20 cellular contexts compared by ENCODE assay signal in the genomic region with DNA sequence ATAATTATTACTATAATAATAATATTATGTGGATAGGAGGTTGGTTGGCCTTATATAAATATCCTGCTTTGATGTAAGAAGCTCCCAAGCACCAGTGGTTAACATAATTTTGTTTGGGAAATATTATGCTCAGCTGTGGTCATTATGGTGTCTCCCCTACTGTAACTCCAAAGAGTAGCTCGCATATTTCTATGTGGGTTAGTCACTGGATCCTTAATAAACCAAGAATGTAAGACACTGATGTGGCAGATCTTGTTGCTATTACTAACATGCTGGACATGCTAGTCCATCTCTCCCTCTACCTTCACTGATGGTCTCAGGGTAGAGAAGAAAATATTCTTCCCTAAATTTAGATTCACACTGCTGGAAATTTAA.
DNase-seq lines count a peak whose midpoint lies in the region; ATAC-seq and TF ChIP-seq lines count a peak whose summit lies in the region.
"Had no signal": no experiment of that assay in that cellular context is flagged by ENCODE, and none has a peak within 500 bp of the region (broad histone marks: within the 10 kb centered on the region; RNA-seq: fewer than 3 reads in every experiment).

No MANE protein-coding gene starts in this region.

- peaks cover 32% of the 10 kb centered on the region for H3K4me1 Mint-ChIP-seq in GM23338
- H3K4me1 Mint-ChIP-seq in osteocyte (ENCODE audit: unreplicated experiment) = peaks cover 30% of the 10 kb centered on the region
- H3K4me1 Mint-ChIP-seq: CD8-positive, alpha-beta memory T cell had no signal

- no peaks in the 10 kb centered on the region for H3K9me3 Mint-ChIP-seq in GM23338
- no peaks in the 10 kb centered on the region for H3K9me3 Mint-ChIP-seq in osteocyte (ENCODE audit: unreplicated experiment)
- H3K9me3 Mint-ChIP-seq: activated CD4-positive, alpha-beta memory T cell treated with anti-CD3 and anti-CD28 coated beads for 36 hours; activated naive CD4-positive, alpha-beta T cell treated with anti-CD3 and anti-CD28 coated beads, Interleukin-2, amount 50 U/mL, for 72 hours; activated T-cell treated with anti-CD3 and anti-CD28 coated beads, Interleukin-2, amount 50 U/mL, for 24 hours; nephron progenitor cell had no signal

- no peaks in the 10 kb centered on the region for H3K9me2 ChIP-seq in GM23338 (ENCODE audit: insufficient read depth)

- H2AFZ ChIP-seq in GM23338 = no peak overlapping the region
- H2AFZ ChIP-seq: PC-9 had no signal

- H3K79me2 ChIP-seq in GM23338 (replicated peaks; ENCODE audit: insufficient read depth) = no peaks in the 10 kb centered on the region

- H3K27ac ChIP-seq in GM23338 (ENCODE audit: low read depth) = no peak overlapping the region
- H3K27ac ChIP-seq: lower lobe of right lung, PC-9 had no signal

- no peak overlapping the region for H3K27ac Mint-ChIP-seq in GM23338
- no peak overlapping the region for H3K27ac Mint-ChIP-seq in osteocyte (ENCODE audit: unreplicated experiment)
- H3K27ac Mint-ChIP-seq: activated CD4-positive, alpha-beta memory T cell treated with anti-CD3 and anti-CD28 coated beads for 36 hours; activated naive CD4-positive, alpha-beta T cell treated with anti-CD3 and anti-CD28 coated beads, Interleukin-2, amount 50 U/mL, for 72 hours; activated T-cell treated with anti-CD3 and anti-CD28 coated beads, Interleukin-2, amount 50 U/mL, for 24 hours; CD8-positive, alpha-beta memory T cell had no signal

- H3F3A ChIP-seq in GM23338 (replicated peaks; ENCODE audit: low read depth) = no peaks in the 10 kb centered on the region

- ATAC-seq in GM23338 = no peak
- peak; percentile 80 for ATAC-seq in SK-N-SH treated with all-trans-retinoic acid at 6 μM for 48 hours
- no peak for ATAC-seq in GM18517 (IDR thresholded peaks at IDR 0.05; ENCODE audit: unreplicated experiment)
- ATAC-seq: activated naive CD4-positive, alpha-beta T cell treated with anti-CD3 and anti-CD28 coated beads, Interleukin-2, amount 50 U/mL, for 72 hours; lower lobe of right lung had no signal

- H3K36me3 ChIP-seq in GM23338 (ENCODE audit: insufficient read depth) = no peaks in the 10 kb centered on the region
- H3K36me3 ChIP-seq: lower lobe of right lung, MG63 had no signal

- peak; percentile 23 for DNase-seq in A172 (ENCODE audit: low spot score)
- DNase-seq in GM23338 (ENCODE audit: low spot score) = no peak
- DNase-seq in fibroblast of villous mesenchyme (ENCODE audit: low read depth) = peak; percentile 38
- DNase-seq in ACHN = no peak
- no peak for DNase-seq in osteocyte (ENCODE audit: extremely low spot score, unreplicated experiment)
- DNase-seq in GM13977 (ENCODE audit: low spot score) = no peak
- DNase-seq: activated CD4-positive, alpha-beta memory T cell treated with anti-CD3 and anti-CD28 coated beads for 36 hours; activated T-cell treated with anti-CD3 and anti-CD28 coated beads, Interleukin-2, amount 50 U/mL, for 24 hours; CD8-positive, alpha-beta memory T cell; effector memory CD4-positive, alpha-beta T cell; lower lobe of right lung; MG63; NCI-H2029; NCI-H526; PC-9; SW 1271 had no signal

- 0 out of 2 replicates have a peak overlapping the region, but pooled peaks have one; percentile 12 for H3K4me2 ChIP-seq in GM23338
- H3K4me2 ChIP-seq: PC-9 had no signal

- H3K4me1 ChIP-seq in GM23338 (ENCODE audit: insufficient read depth) = peaks cover 8% of the 10 kb centered on the region; the same call in 1 of the 2 replicates
- H3K4me1 ChIP-seq: lower lobe of right lung had no signal

- H3K4me3 Mint-ChIP-seq in GM23338 (no peak overlapping the region), osteocyte (ENCODE audit: unreplicated experiment) (no peak overlapping the region)
- H3K4me3 Mint-ChIP-seq: activated CD4-positive, alpha-beta memory T cell treated with anti-CD3 and anti-CD28 coated beads for 36 hours; activated T-cell treated with anti-CD3 and anti-CD28 coated beads, Interleukin-2, amount 50 U/mL, for 24 hours; CD8-positive, alpha-beta memory T cell had no signal

- no peaks in the 10 kb centered on the region for H3K36me3 Mint-ChIP-seq in GM23338 (ENCODE audit: low read depth)
- no peaks in the 10 kb centered on the region for H3K36me3 Mint-ChIP-seq in osteocyte (ENCODE audit: unreplicated experiment)
- H3K36me3 Mint-ChIP-seq: activated CD4-positive, alpha-beta memory T cell treated with anti-CD3 and anti-CD28 coated beads for 36 hours; activated naive CD4-positive, alpha-beta T cell treated with anti-CD3 and anti-CD28 coated beads, Interleukin-2, amount 50 U/mL, for 72 hours; CD8-positive, alpha-beta memory T cell had no signal

- H3K27me3 ChIP-seq in GM23338 (ENCODE audit: insufficient read depth) = no peaks in the 10 kb centered on the region
- H3K27me3 ChIP-seq: MG63 had no signal

- no peaks in the 10 kb centered on the region for H4K20me1 ChIP-seq in GM23338 (replicated peaks; ENCODE audit: insufficient read depth)

- H3K27me3 Mint-ChIP-seq in GM23338 (ENCODE audit: insufficient read depth, low read depth, poor library complexity) = peaks cover 4% of the 10 kb centered on the region
- no peaks in the 10 kb centered on the region for H3K27me3 Mint-ChIP-seq in osteocyte (ENCODE audit: unreplicated experiment)

- no peak for TF ChIP-seq CTCF in GM23338 (conservative IDR thresholded peaks at IDR 0.05; ENCODE audit: low read depth in 2 of 2)
- no peak for TF ChIP-seq CTCF in fibroblast of villous mesenchyme (IDR thresholded peaks at IDR 0.05; ENCODE audit: insufficient read depth, low read depth, low read length)
- no peak for TF ChIP-seq CTCF in osteocyte (IDR thresholded peaks at IDR 0.05)
- TF ChIP-seq CTCF in GM13977 (IDR thresholded peaks at IDR 0.05; ENCODE audit: extremely low read depth, insufficient read depth, missing control alignments) = no peak

- in situ Hi-C loops in ACHN (cut with HindIII; ENCODE audit: low pct_ligation_motif_present, low pct_unique_long_range_greater_than_20kb, low sequenced_read_pairs) = no loop called here
- in situ Hi-C loops in GM13977 (cut with MboI; ENCODE audit: low pct_unique_long_range_greater_than_20kb, low sequenced_read_pairs, unreplicated experiment) = no loop called here

- H3K4me3 ChIP-seq in GM23338 = no peak overlapping the region
- no peak overlapping the region for H3K4me3 ChIP-seq in fibroblast of villous mesenchyme (ENCODE audit: low read depth, low read length)
- H3K4me3 ChIP-seq: lower lobe of right lung, MG63, PC-9 had no signal

TF ChIP-seq in GM23338, 12 proteins besides CTCF, POLR2A, EP300 and RAD21 (continues in another document):
- no peak for TF ChIP-seq REST (IDR thresholded peaks at IDR 0.05; ENCODE audit: unreplicated experiment)

TF ChIP-seq in SK-N-SH treated with all-trans-retinoic acid at 6 μM for 48 hours, 23 proteins besides CTCF, POLR2A, EP300 and RAD21 (continues in another document):
- TF ChIP-seq PPARA (CRISPR knock-in tag; IDR thresholded peaks at IDR 0.05; ENCODE audit: borderline replicate concordance) (no peak), ESRRG (CRISPR knock-in tag; IDR thresholded peaks at IDR 0.05) (no peak), TCF4 (CRISPR knock-in tag; IDR thresholded peaks at IDR 0.05; ENCODE audit: borderline replicate concordance) (no peak), CSRNP3 (CRISPR knock-in tag; IDR thresholded peaks at IDR 0.05) (no peak)
- TF ChIP-seq, protein P1, sequence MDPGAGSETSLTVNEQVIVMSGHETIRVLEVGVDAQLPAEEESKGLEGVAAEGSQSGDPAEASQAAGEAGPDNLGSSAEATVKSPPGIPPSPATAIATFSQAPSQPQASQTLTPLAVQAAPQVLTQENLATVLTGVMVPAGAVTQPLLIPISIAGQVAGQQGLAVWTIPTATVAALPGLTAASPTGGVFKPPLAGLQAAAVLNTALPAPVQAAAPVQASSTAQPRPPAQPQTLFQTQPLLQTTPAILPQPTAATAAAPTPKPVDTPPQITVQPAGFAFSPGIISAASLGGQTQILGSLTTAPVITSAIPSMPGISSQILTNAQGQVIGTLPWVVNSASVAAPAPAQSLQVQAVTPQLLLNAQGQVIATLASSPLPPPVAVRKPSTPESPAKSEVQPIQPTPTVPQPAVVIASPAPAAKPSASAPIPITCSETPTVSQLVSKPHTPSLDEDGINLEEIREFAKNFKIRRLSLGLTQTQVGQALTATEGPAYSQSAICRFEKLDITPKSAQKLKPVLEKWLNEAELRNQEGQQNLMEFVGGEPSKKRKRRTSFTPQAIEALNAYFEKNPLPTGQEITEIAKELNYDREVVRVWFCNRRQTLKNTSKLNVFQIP (CRISPR knock-in tag; IDR thresholded peaks at IDR 0.05; ENCODE audit: borderline replicate concordance, low read depth) = no peak
- TF ChIP-seq, protein P2, sequence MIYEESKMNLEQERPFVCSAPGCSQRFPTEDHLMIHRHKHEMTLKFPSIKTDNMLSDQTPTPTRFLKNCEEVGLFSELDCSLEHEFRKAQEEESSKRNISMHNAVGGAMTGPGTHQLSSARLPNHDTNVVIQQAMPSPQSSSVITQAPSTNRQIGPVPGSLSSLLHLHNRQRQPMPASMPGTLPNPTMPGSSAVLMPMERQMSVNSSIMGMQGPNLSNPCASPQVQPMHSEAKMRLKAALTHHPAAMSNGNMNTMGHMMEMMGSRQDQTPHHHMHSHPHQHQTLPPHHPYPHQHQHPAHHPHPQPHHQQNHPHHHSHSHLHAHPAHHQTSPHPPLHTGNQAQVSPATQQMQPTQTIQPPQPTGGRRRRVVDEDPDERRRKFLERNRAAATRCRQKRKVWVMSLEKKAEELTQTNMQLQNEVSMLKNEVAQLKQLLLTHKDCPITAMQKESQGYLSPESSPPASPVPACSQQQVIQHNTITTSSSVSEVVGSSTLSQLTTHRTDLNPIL (CRISPR knock-in tag; IDR thresholded peaks at IDR 0.05; ENCODE audit: low read depth) = no peak

Comparison
In these comparisons a context has a peak if more than half of its experiments do, and no peak if none do; other contexts are left out.
1. DNase-seq: peak in A172 (single experiment) and fibroblast of villous mesenchyme (single experiment); none in GM23338 (single experiment), ACHN (single experiment), osteocyte (single experiment) and GM13977 (single experiment).